Comparison of ENCODE assay signal across 12 cellular contexts in genomic region chr18:6741290-6741689, GRCh38. TPM values are rescaled to one million over a fixed set of nuclear protein-coding genes. Genes with fewer than 3 reads are reported as not detected.
DNase-seq lines count a peak whose midpoint lies in the region; ATAC-seq and TF ChIP-seq lines count a peak whose summit lies in the region.
"Had no signal": no experiment of that assay in that cellular context is flagged by ENCODE, and none has a peak within 500 bp of the region (broad histone marks: within the 10 kb centered on the region; RNA-seq: fewer than 3 reads in every experiment).

No MANE protein-coding gene starts in this region.

- ATAC-seq in GM21737 (IDR thresholded peaks at IDR 0.05; ENCODE audit: unreplicated experiment) (no peak), HG03342 (IDR thresholded peaks at IDR 0.05; ENCODE audit: unreplicated experiment) (no peak)

- CTCF ChIA-PET in HEK293T (lab: Yijun Ruan, JAX) = interaction anchor here (0.6 kb wide), 1 partner anchor 294 kb away, joined by 3 read pairs; no protein-coding TSS in a partner anchor

- no peaks in the 10 kb centered on the region for H3K9me3 ChIP-seq in ascending aorta
- H3K9me3 ChIP-seq: upper lobe of left lung had no signal

- in situ Hi-C loops in brain microvascular endothelial cell (cut with HindIII; ENCODE audit: low pct_ligation_motif_present, low sequenced_read_pairs) = loop anchor here (25.0 kb wide), 1 partner anchor 104 kb away; no protein-coding TSS in a partner anchor
- in situ Hi-C loops in GM13977 (cut with MboI; ENCODE audit: low pct_unique_long_range_greater_than_20kb, low sequenced_read_pairs, unreplicated experiment) = no loop called here

- H3K4me3 ChIP-seq in brain microvascular endothelial cell (ENCODE audit: low read depth, low read length) (no peak overlapping the region), ascending aorta (no peak overlapping the region)
- H3K4me3 ChIP-seq: dorsolateral prefrontal cortex, upper lobe of left lung had no signal

- DNase-seq in HEK293T (ENCODE audit: extremely low spot score) (peak; percentile 10), brain microvascular endothelial cell (peak; percentile 98), islet precursor cell (peak; percentile 78), stromal cell of bone marrow (ENCODE audit: low read depth) (peak; percentile 99), GM13977 (ENCODE audit: low spot score) (no peak), ascending aorta (ENCODE audit: low spot score in 2 of 2) (no peak)
- DNase-seq: dorsolateral prefrontal cortex, NCI-H1092, upper lobe of left lung had no signal

- peak overlapping the region; percentile 91 for H3K27ac ChIP-seq in brain microvascular endothelial cell
- no peak overlapping the region for H3K27ac ChIP-seq in ascending aorta
- H3K27ac ChIP-seq: VCaP had no signal

- intact Hi-C loops in ascending aorta (cut with DNase I) = no loop called here

- H3K4me1 ChIP-seq in ascending aorta = no peaks in the 10 kb centered on the region

- H3K27me3 ChIP-seq in brain microvascular endothelial cell (replicated peaks) (no peaks in the 10 kb centered on the region), ascending aorta (no peaks in the 10 kb centered on the region)
- H3K27me3 ChIP-seq: upper lobe of left lung had no signal

- POLR2A ChIA-PET in HEK293T (lab: Yijun Ruan, JAX) = interaction anchor here (1.3 to 1.4 kb wide), 2 partner anchors 10 to 13 kb away, joined by 4 read pairs; no protein-coding TSS in a partner anchor

- TF ChIP-seq CTCF in brain microvascular endothelial cell (IDR thresholded peaks at IDR 0.05; ENCODE audit: low read depth, low read length, missing control alignments) = no peak
- TF ChIP-seq CTCF in GM13977 (IDR thresholded peaks at IDR 0.05; ENCODE audit: extremely low read depth, insufficient read depth, missing control alignments) = no peak
- no peak for TF ChIP-seq CTCF in ascending aorta (IDR thresholded peaks at IDR 0.05)

- H3K36me3 ChIP-seq in brain microvascular endothelial cell (replicated peaks) (no peaks in the 10 kb centered on the region), ascending aorta (no peaks in the 10 kb centered on the region)
- H3K36me3 ChIP-seq: upper lobe of left lung had no signal

TF ChIP-seq in HEK293T, 16 proteins besides CTCF, POLR2A, EP300 and RAD21:
- no peak for TF ChIP-seq FOXK2 (IDR thresholded peaks at IDR 0.05)
- no peak for TF ChIP-seq ELF4 (IDR thresholded peaks at IDR 0.05)
- no peak for TF ChIP-seq TARDBP (IDR thresholded peaks at IDR 0.05)
- no peak for TF ChIP-seq ZNF384 (IDR thresholded peaks at IDR 0.05)
TF ChIP-seq in HEK293T: peak in this region for 0.

RNA-seq across cellular contexts. Expression of gene ARHGAP28, which starts 11.8 kb away (rescaled TPM):
- total RNA-seq in ascending aorta = 0.85 TPM

Comparison
In these comparisons a context has a peak if more than half of its experiments do, and no peak if none do; other contexts are left out.
1. DNase-seq: peak in HEK293T (single experiment), brain microvascular endothelial cell (single experiment), islet precursor cell (single experiment) and stromal cell of bone marrow (single experiment); none in GM13977 (single experiment) and ascending aorta (0 of 2).